In genomic region chr19:21947775-21948174, GRCh38 we compare ENCODE assay signal across 20 cellular contexts.
DNase-seq lines count a peak whose midpoint lies in the region; ATAC-seq and TF ChIP-seq lines count a peak whose summit lies in the region.
"Had no signal": no experiment of that assay in that cellular context is flagged by ENCODE, and none has a peak within 500 bp of the region (broad histone marks: within the 10 kb centered on the region; RNA-seq: fewer than 3 reads in every experiment).

No MANE protein-coding gene starts in this region.

- no peak overlapping the region for H3K27ac ChIP-seq in effector memory CD4-positive, alpha-beta T cell (ENCODE audit: insufficient read depth, low read length, poor library complexity, severe bottlenecking)
- H3K27ac ChIP-seq: brain microvascular endothelial cell, dorsolateral prefrontal cortex, lower lobe of right lung had no signal

- no peaks in the 10 kb centered on the region for H3K36me3 ChIP-seq in effector memory CD4-positive, alpha-beta T cell (ENCODE audit: control insufficient read depth, insufficient read depth, low read length)
- H3K36me3 ChIP-seq: BE2C, brain microvascular endothelial cell, lower lobe of right lung had no signal

- in situ Hi-C loops in astrocyte of the spinal cord (cut with HindIII; ENCODE audit: low sequenced_read_pairs): no loop called here

- no peak for ATAC-seq in HG03342 (IDR thresholded peaks at IDR 0.05; ENCODE audit: unreplicated experiment)
- ATAC-seq: lower lobe of right lung; naive thymus-derived CD8-positive, alpha-beta T cell; Right ventricle myocardium inferior; T-helper 17 cell; WTC11 had no signal

- peak; percentile 2 for DNase-seq in ELF-1 (ENCODE audit: low read depth, low spot score)
- peak; percentile 1 for DNase-seq in HK-2 (ENCODE audit: unreplicated experiment)
- peak; percentile 3 for DNase-seq in astrocyte of the spinal cord (ENCODE audit: low read depth, low spot score)
- peak; percentile 12 for DNase-seq in iPS-NIHi7 (ENCODE audit: extremely low spot score)
- DNase-seq in effector memory CD4-positive, alpha-beta T cell: no peak
- DNase-seq in activated effector memory CD4-positive, alpha-beta T cell treated with Interleukin-2 at 50 U/mL for 16 hours: no peak
- DNase-seq: BE2C; brain microvascular endothelial cell; DMS79; dorsolateral prefrontal cortex; lower lobe of right lung; naive thymus-derived CD8-positive, alpha-beta T cell; NCI-H1092 treated with DMSO at 0.1 percent for 48 hours; NK-92 treated with Interleukin-12 subunit alpha and Interleukin-12 subunit beta, amount 100 ng/mL, for 24 hours; posterior cingulate gyrus; small intestine; T-helper 17 cell had no signal

- H3K4me3 ChIP-seq in astrocyte of the spinal cord (ENCODE audit: low read depth, low read length): no peak overlapping the region
- no peak overlapping the region for H3K4me3 ChIP-seq in effector memory CD4-positive, alpha-beta T cell (ENCODE audit: insufficient read depth, low read depth, low read length, poor library complexity, severe bottlenecking)
- H3K4me3 ChIP-seq: dorsolateral prefrontal cortex, lower lobe of right lung had no signal

- TF ChIP-seq CTCF in astrocyte of the spinal cord (IDR thresholded peaks at IDR 0.05; ENCODE audit: low read depth, low read length): no peak

- H3K4me1 ChIP-seq in effector memory CD4-positive, alpha-beta T cell (ENCODE audit: control insufficient read depth, insufficient read depth, low read length, poor library complexity, severe bottlenecking): no peaks in the 10 kb centered on the region
- H3K4me1 ChIP-seq: BE2C, lower lobe of right lung had no signal

- H3K9me3 ChIP-seq in effector memory CD4-positive, alpha-beta T cell (ENCODE audit: control insufficient read depth, low read length): peaks cover 17% of the 10 kb centered on the region
- H3K9me3 ChIP-seq: BE2C had no signal

- no peaks in the 10 kb centered on the region for H3K27me3 ChIP-seq in effector memory CD4-positive, alpha-beta T cell (replicated peaks; ENCODE audit: control insufficient read depth, insufficient read depth, low read length, poor library complexity, severe bottlenecking)
- H3K27me3 ChIP-seq: BE2C, brain microvascular endothelial cell, dorsolateral prefrontal cortex had no signal

Comparison
In these comparisons a context has a peak if more than half of its experiments do, and no peak if none do; other contexts are left out.
1. DNase-seq: peak in ELF-1 (single experiment), HK-2 (single experiment), astrocyte of the spinal cord (single experiment) and iPS-NIHi7 (single experiment); none in effector memory CD4-positive, alpha-beta T cell (0 of 3) and activated effector memory CD4-positive, alpha-beta T cell treated with Interleukin-2 at 50 U/mL for 16 hours (single experiment).